Comparison of ENCODE assay signal across 14 cellular contexts in the genomic region with DNA sequence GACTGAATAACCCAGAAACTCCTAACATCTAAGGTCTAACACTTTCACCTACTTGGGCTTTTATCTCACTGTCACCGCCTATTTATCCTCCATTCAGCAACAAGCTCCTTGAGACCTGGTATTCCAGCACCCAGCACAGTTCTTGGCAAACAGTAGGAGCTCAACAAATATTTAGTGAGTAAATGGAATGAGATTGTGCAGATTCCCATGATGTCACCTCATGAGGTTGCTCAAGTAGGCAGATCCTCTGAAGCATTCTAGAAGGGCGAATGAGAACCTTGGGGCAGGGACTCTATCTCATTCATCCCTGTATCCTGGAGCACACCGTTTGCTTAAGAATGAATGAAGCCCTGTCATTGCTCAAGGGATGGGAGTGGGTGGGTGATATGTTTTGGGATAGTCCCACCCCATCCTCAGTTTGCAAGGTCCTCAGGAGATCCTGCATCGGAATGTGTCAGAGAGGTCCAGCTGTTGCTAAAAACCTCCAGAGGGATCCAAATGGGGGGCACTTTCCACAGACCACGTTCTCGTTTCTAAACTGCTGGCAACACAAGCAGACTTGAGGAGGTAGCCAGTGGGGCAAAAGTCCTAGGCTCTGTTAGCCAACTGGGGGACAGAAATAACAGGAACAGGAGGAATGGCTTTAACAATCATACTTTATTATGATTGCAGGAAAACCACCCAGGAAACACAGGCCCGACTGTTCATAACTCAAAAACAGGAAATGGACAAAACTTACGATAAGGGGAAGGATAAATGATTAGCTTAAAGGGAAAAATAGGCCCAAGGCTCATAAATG. TPM values are rescaled to one million over a fixed set of nuclear protein-coding genes. Genes with fewer than 3 reads are reported as not detected.
DNase-seq lines count a peak whose midpoint lies in the region; ATAC-seq and TF ChIP-seq lines count a peak whose summit lies in the region.
"Had no signal": no experiment of that assay in that cellular context is flagged by ENCODE, and none has a peak within 500 bp of the region (broad histone marks: within the 10 kb centered on the region; RNA-seq: fewer than 3 reads in every experiment).

No MANE protein-coding gene starts in this region.

- peak overlapping the region; percentile 20 to 70 (median 63) for H3K4me2 ChIP-seq in BLaER1 treated with 17β-estradiol and CSF1 and Interleukin-3, amounts not matched to agents 10 nM and 100 nM

- H4K20me1 ChIP-seq in BLaER1 treated with 17β-estradiol and CSF1 and Interleukin-3, amounts not matched to agents 10 nM and 100 nM, result no peaks in the 10 kb centered on the region

- no peaks in the 10 kb centered on the region for H3K36me3 ChIP-seq in BLaER1 treated with 17β-estradiol and CSF1 and Interleukin-3, amounts not matched to agents 10 nM and 100 nM
- no peaks in the 10 kb centered on the region for H3K36me3 ChIP-seq in mucosa of descending colon (ENCODE audit: low read depth)
- H3K36me3 ChIP-seq: neutrophil had no signal

- peak overlapping the region in 9 of 11 experiments; percentile 8 to 76 (median 52); a peak in 15 of 22 replicates for H3K27ac ChIP-seq in BLaER1 treated with 17β-estradiol and CSF1 and Interleukin-3, amounts not matched to agents 10 nM and 100 nM
- peak overlapping the region; percentile 24 to 77 for H3K27ac ChIP-seq in coronary artery
- H3K27ac ChIP-seq in substantia nigra (ENCODE audit: low read depth, low read length, poor library complexity, severe bottlenecking), result no peak overlapping the region
- H3K27ac ChIP-seq: neutrophil had no signal

- no peaks in the 10 kb centered on the region for H3K27me3 ChIP-seq in BLaER1 treated with 17β-estradiol and CSF1 and Interleukin-3, amounts not matched to agents 10 nM and 100 nM

- peaks cover 11 to 74% (median 21%) of the 10 kb centered on the region in 10 experiments for H3K4me1 ChIP-seq in BLaER1 treated with 17β-estradiol and CSF1 and Interleukin-3, amounts not matched to agents 10 nM and 100 nM
- peaks cover 14% of the 10 kb centered on the region for H3K4me1 ChIP-seq in mucosa of descending colon (ENCODE audit: low read depth)

- H3K9me3 ChIP-seq in BLaER1 treated with 17β-estradiol and CSF1 and Interleukin-3, amounts not matched to agents 10 nM and 100 nM (replicated peaks in 1 of 11), result peaks cover 0 to 12% (median 0%) of the 10 kb centered on the region in 11 experiments; a peak in 3 of 22 replicates
- H3K9me3 ChIP-seq in mucosa of descending colon, result no peaks in the 10 kb centered on the region
- H3K9me3 ChIP-seq: neutrophil had no signal

- CTCF ChIA-PET in GM10248 (lab: Yijun Ruan, JAX), result interaction anchor here (0.8 to 2.4 kb wide), 5 partner anchors 12 to 42 kb away, joined by 3 to 6 read pairs (median 4); a partner anchor contains a TSS

- no peak overlapping the region for H3K4me3 ChIP-seq in BLaER1 treated with 17β-estradiol and CSF1 and Interleukin-3, amounts not matched to agents 10 nM and 100 nM
- H3K4me3 ChIP-seq in coronary artery, result no peak overlapping the region
- H3K4me3 ChIP-seq in mucosa of descending colon, result no peak overlapping the region

- peak overlapping the region in 2 of 11 experiments; percentile 41 to 45; a peak in 2 of 22 replicates for H3K9ac ChIP-seq in BLaER1 treated with 17β-estradiol and CSF1 and Interleukin-3, amounts not matched to agents 10 nM and 100 nM

- POLR2A ChIA-PET in GM10248 (lab: Yijun Ruan, JAX), result no interaction called here

- TF ChIP-seq CTCF in coronary artery (IDR thresholded peaks at IDR 0.05), result no peak
- TF ChIP-seq CTCF in mucosa of descending colon (IDR thresholded peaks at IDR 0.05), result no peak
- no peak for TF ChIP-seq CTCF in GM10248 (IDR thresholded peaks at IDR 0.05; ENCODE audit: control extremely low read depth, extremely low read depth, low read depth, missing control alignments)

- peak; percentile 34 for DNase-seq in M059J (ENCODE audit: low read depth)
- no peak for DNase-seq in coronary artery (ENCODE audit: low spot score)
- DNase-seq in mucosa of descending colon, result peak in 1 of 3 donors; percentile 60
- DNase-seq in substantia nigra (lab: John Stamatoyannopoulos, UW), result no peak
- DNase-seq in stimulated activated CD8-positive, alpha-beta memory T cell treated with anti-CD3 and anti-CD28 coated beads, Interleukin-4, amount 100 ng/mL, for 48 hours, result no peak
- DNase-seq in GM10248 (ENCODE audit: extremely low spot score), result no peak
- DNase-seq: activated CD4-positive, alpha-beta T cell treated with anti-CD3 and anti-CD28 coated beads, Interleukin-2, amount 50 U/mL, for 48 hours; activated gamma-delta T cell; CD4-positive, CD25-positive, alpha-beta regulatory T cell; GOT3; NCI-H2081 had no signal

- intact Hi-C loops in mucosa of descending colon (cut with DNase I, micrococcal nuclease), result no loop called here

- peak; percentile 85 for ATAC-seq in mucosa of descending colon
- no peak for ATAC-seq in HG02840 (IDR thresholded peaks at IDR 0.05; ENCODE audit: low FRiP score, unreplicated experiment)

RNA-seq across cellular contexts. Expression of a gene that starts 42.0 kb away (rescaled TPM):
- total RNA-seq in M059J (2014; rRNA removed; shearing (Covaris generic)), result 12.5 and 16.4 TPM in 2 replicates
- 10 to 100 TPM in 2 of 3 donors, 1 to 10 TPM in 1; 8.4 to 26.5 (median 14.0) TPM for total RNA-seq in mucosa of descending colon
